Comparison of ENCODE assay signal across 41 cellular contexts in genomic region chr5:65546141-65546540, GRCh38.
"Had no signal": no experiment of that assay in that cellular context is flagged by ENCODE, and none has a peak within 500 bp of the region (broad histone marks: within the 10 kb centered on the region; RNA-seq: fewer than 3 reads in every experiment).

No MANE protein-coding gene starts in this region.

- H3K9me3 ChIP-seq: adrenal gland, ascending aorta, body of pancreas, breast epithelium had no signal

- H3K4me3 Mint-ChIP-seq: activated naive CD4-positive, alpha-beta T cell treated with anti-CD3 and anti-CD28 coated beads for 36 hours; activated naive CD4-positive, alpha-beta T cell treated with anti-CD3 and anti-CD28 coated beads, Interleukin-2, amount 10 ng/mL, durations not matched to agents 7 days and 5 days; activated naive CD4-positive, alpha-beta T cell treated with anti-CD3 and anti-CD28 coated beads, Interleukin-2, amount 50 U/mL, for 24 hours; activated naive CD8-positive, alpha-beta T cell; activated naive CD8-positive, alpha-beta T cell treated with anti-CD3 and anti-CD28 coated beads for 36 hours; activated naive CD8-positive, alpha-beta T cell treated with anti-CD3 and anti-CD28 coated beads, Interleukin-2, amount 10 ng/mL, durations not matched to agents 7 days and 5 days; activated naive CD8-positive, alpha-beta T cell treated with anti-CD3 and anti-CD28 coated beads, Interleukin-2, amount 50 U/mL, for 24 hours; activated T-cell treated with anti-CD3 and anti-CD28 coated beads, Interleukin-2, amount 50 U/mL, for 24 hours; activated T-cell treated with anti-CD3 and anti-CD28 coated beads, Interleukin-2, amount 50 U/mL, for 4 hours; activated T-cell treated with anti-CD3 and anti-CD28 coated beads, Interleukin-2, amount 50 U/mL, for 72 hours; activated T-helper 1 cell treated with anti-CD3 and anti-CD28 coated beads, Interleukin-12 subunit alpha, Interleukin-12 subunit beta, Interleukin-2, Interleukin-4 antibody, amounts not matched to agents 30 ng/mL and 10 ng/mL and 1 ng/mL, durations not matched to agents 14 hours and 24 hours and 36 hours; activated T-helper 17 cell treated with anti-CD3 and anti-CD28 coated beads, Interleukin-2, amount 50 U/mL, for 72 hours; brain; central memory CD8-positive, alpha-beta T cell had no signal

- H3K27ac Mint-ChIP-seq: activated naive CD4-positive, alpha-beta T cell treated with anti-CD3 and anti-CD28 coated beads for 36 hours; activated naive CD4-positive, alpha-beta T cell treated with anti-CD3 and anti-CD28 coated beads, Interleukin-2, amount 10 ng/mL, durations not matched to agents 7 days and 5 days; activated naive CD4-positive, alpha-beta T cell treated with anti-CD3 and anti-CD28 coated beads, Interleukin-2, amount 50 U/mL, for 24 hours; activated naive CD4-positive, alpha-beta T cell treated with anti-CD3 and anti-CD28 coated beads, Interleukin-2, amount 50 U/mL, for 72 hours; activated naive CD8-positive, alpha-beta T cell; activated naive CD8-positive, alpha-beta T cell treated with anti-CD3 and anti-CD28 coated beads for 36 hours; activated naive CD8-positive, alpha-beta T cell treated with anti-CD3 and anti-CD28 coated beads, Interleukin-2, amount 10 ng/mL, durations not matched to agents 7 days and 5 days; activated naive CD8-positive, alpha-beta T cell treated with anti-CD3 and anti-CD28 coated beads, Interleukin-2, amount 50 U/mL, for 24 hours; activated T-cell treated with anti-CD3 and anti-CD28 coated beads, Interleukin-2, amount 50 U/mL, for 72 hours; activated T-helper 1 cell treated with anti-CD3 and anti-CD28 coated beads, Interleukin-12 subunit alpha, Interleukin-12 subunit beta, Interleukin-2, Interleukin-4 antibody, amounts not matched to agents 30 ng/mL and 10 ng/mL and 1 ng/mL, durations not matched to agents 14 hours and 24 hours and 36 hours; activated T-helper 17 cell treated with anti-CD3 and anti-CD28 coated beads, Interleukin-2, amount 50 U/mL, for 72 hours; activated T-helper 2 cell treated with anti-CD3 and anti-CD28 coated beads, Interferon-gamma antibody, Interleukin-2, Interleukin-4, amounts not matched to agents 10 μg/mL and 5 μg/mL and 100 μg/mL, durations not matched to agents 14 hours and 24 hours and 36 hours; brain had no signal

- DNase-seq: activated effector memory CD4-positive, alpha-beta T cell treated with anti-CD3 and anti-CD28 coated beads, Interleukin-2, amount 50 U/mL, for 16 hours; activated effector memory CD4-positive, alpha-beta T cell treated with Interleukin-2 at 50 U/mL for 16 hours; activated gamma-delta T cell; activated gamma-delta T cell treated with Interleukin-2 at 50 U/mL for 16 hours; activated naive CD4-positive, alpha-beta T cell; activated naive CD4-positive, alpha-beta T cell treated with anti-CD3 and anti-CD28 coated beads for 36 hours; activated naive CD4-positive, alpha-beta T cell treated with anti-CD3 and anti-CD28 coated beads, Interleukin-2, amount 10 ng/mL, durations not matched to agents 7 days and 5 days; activated naive CD4-positive, alpha-beta T cell treated with anti-CD3 and anti-CD28 coated beads, Interleukin-2, amount 50 U/mL, for 16 hours; activated naive CD4-positive, alpha-beta T cell treated with Interleukin-2 at 50 U/mL for 16 hours; activated naive CD8-positive, alpha-beta T cell treated with anti-CD3 and anti-CD28 coated beads for 36 hours; activated naive CD8-positive, alpha-beta T cell treated with anti-CD3 and anti-CD28 coated beads, Interleukin-2, amount 10 ng/mL, durations not matched to agents 7 days and 5 days; activated naive CD8-positive, alpha-beta T cell treated with anti-CD3 and anti-CD28 coated beads, Interleukin-2, amount 50 U/mL, for 24 hours; activated T-cell treated with anti-CD3 and anti-CD28 coated beads for 4 hours; activated T-cell treated with anti-CD3 and anti-CD28 coated beads, Interleukin-2, amount 50 U/mL, for 1 hour; activated T-cell treated with anti-CD3 and anti-CD28 coated beads, Interleukin-2, amount 50 U/mL, for 24 hours; activated T-cell treated with anti-CD3 and anti-CD28 coated beads, Interleukin-2, amount 50 U/mL, for 4 hours; activated T-cell treated with anti-CD3 and anti-CD28 coated beads, Interleukin-2, amount 50 U/mL, for 48 hours; activated T-cell treated with anti-CD3 and anti-CD28 coated beads, Interleukin-2, amount 50 U/mL, for 72 hours; adrenal gland; amniotic stem cell; amygdala; anterior cingulate cortex; aorta; body of pancreas; brain microvascular endothelial cell; caudate nucleus; central memory CD4-positive, alpha-beta T cell; cerebellar nuclear complex had no signal

- H3K4me1 ChIP-seq: adrenal gland, ascending aorta, body of pancreas, breast epithelium had no signal

- H3K27ac ChIP-seq: adrenal gland, ascending aorta, body of pancreas, brain microvascular endothelial cell, breast epithelium, cardiac muscle cell had no signal

- H3K27me3 Mint-ChIP-seq: activated naive CD4-positive, alpha-beta T cell treated with anti-CD3 and anti-CD28 coated beads, Interleukin-2, amount 10 ng/mL, durations not matched to agents 7 days and 5 days; activated naive CD4-positive, alpha-beta T cell treated with anti-CD3 and anti-CD28 coated beads, Interleukin-2, amount 50 U/mL, for 24 hours; activated naive CD8-positive, alpha-beta T cell; activated naive CD8-positive, alpha-beta T cell treated with anti-CD3 and anti-CD28 coated beads for 36 hours; activated naive CD8-positive, alpha-beta T cell treated with anti-CD3 and anti-CD28 coated beads, Interleukin-2, amount 10 ng/mL, durations not matched to agents 7 days and 5 days; activated naive CD8-positive, alpha-beta T cell treated with anti-CD3 and anti-CD28 coated beads, Interleukin-2, amount 50 U/mL, for 24 hours; activated T-cell treated with anti-CD3 and anti-CD28 coated beads, Interleukin-2, amount 50 U/mL, for 24 hours; activated T-helper 17 cell treated with anti-CD3 and anti-CD28 coated beads, Interleukin-2, amount 50 U/mL, for 72 hours; brain; central memory CD8-positive, alpha-beta T cell had no signal

- ATAC-seq: activated naive CD4-positive, alpha-beta T cell treated with anti-CD3 and anti-CD28 coated beads, Interleukin-2, amount 50 U/mL, for 72 hours; activated naive CD8-positive, alpha-beta T cell treated with anti-CD3 and anti-CD28 coated beads, Interleukin-2, amount 50 U/mL, for 24 hours; activated T-cell treated with anti-CD3 and anti-CD28 coated beads, Interleukin-2, amount 50 U/mL, for 4 hours; activated T-cell treated with anti-CD3 and anti-CD28 coated beads, Interleukin-2, amount 50 U/mL, for 72 hours; activated T-helper 17 cell treated with anti-CD3 and anti-CD28 coated beads, Interleukin-2, amount 50 U/mL, for 72 hours; body of pancreas had no signal

- H3K4me1 Mint-ChIP-seq: activated naive CD4-positive, alpha-beta T cell treated with anti-CD3 and anti-CD28 coated beads, Interleukin-2, amount 50 U/mL, for 24 hours; brain; central memory CD8-positive, alpha-beta T cell had no signal

- H3K27me3 ChIP-seq: adrenal gland, ascending aorta, body of pancreas, brain microvascular endothelial cell, breast epithelium, cardiac muscle cell had no signal

- FAIRE-seq: astrocyte, bronchial epithelial cell had no signal

- H3K4me3 ChIP-seq: adrenal gland, ascending aorta, body of pancreas, breast epithelium, cardiac muscle cell had no signal

- H3K36me3 ChIP-seq: adrenal gland, ascending aorta, brain microvascular endothelial cell, breast epithelium, cardiac muscle cell had no signal

- H3K9me3 Mint-ChIP-seq: activated naive CD4-positive, alpha-beta T cell treated with anti-CD3 and anti-CD28 coated beads for 36 hours; activated naive CD4-positive, alpha-beta T cell treated with anti-CD3 and anti-CD28 coated beads, Interleukin-2, amount 10 ng/mL, durations not matched to agents 7 days and 5 days; activated naive CD4-positive, alpha-beta T cell treated with anti-CD3 and anti-CD28 coated beads, Interleukin-2, amount 50 U/mL, for 24 hours; activated naive CD4-positive, alpha-beta T cell treated with anti-CD3 and anti-CD28 coated beads, Interleukin-2, amount 50 U/mL, for 72 hours; activated naive CD8-positive, alpha-beta T cell treated with anti-CD3 and anti-CD28 coated beads for 36 hours; activated naive CD8-positive, alpha-beta T cell treated with anti-CD3 and anti-CD28 coated beads, Interleukin-2, amount 10 ng/mL, durations not matched to agents 7 days and 5 days; activated naive CD8-positive, alpha-beta T cell treated with anti-CD3 and anti-CD28 coated beads, Interleukin-2, amount 50 U/mL, for 24 hours; activated T-cell treated with anti-CD3 and anti-CD28 coated beads, Interleukin-2, amount 50 U/mL, for 24 hours; activated T-cell treated with anti-CD3 and anti-CD28 coated beads, Interleukin-2, amount 50 U/mL, for 4 hours; activated T-cell treated with anti-CD3 and anti-CD28 coated beads, Interleukin-2, amount 50 U/mL, for 72 hours; activated T-helper 1 cell treated with anti-CD3 and anti-CD28 coated beads, Interleukin-12 subunit alpha, Interleukin-12 subunit beta, Interleukin-2, Interleukin-4 antibody, amounts not matched to agents 30 ng/mL and 10 ng/mL and 1 ng/mL, durations not matched to agents 14 hours and 24 hours and 36 hours; activated T-helper 17 cell treated with anti-CD3 and anti-CD28 coated beads, Interleukin-2, amount 50 U/mL, for 72 hours; brain; central memory CD8-positive, alpha-beta T cell had no signal
